8 cellular contexts compared by ENCODE assay signal in genomic region chr3:27681249-27681748, GRCh38. TPM values are rescaled to one million over a fixed set of nuclear protein-coding genes. Genes with fewer than 3 reads are reported as not detected.
DNase-seq lines count a peak whose midpoint lies in the region; ATAC-seq, FAIRE-seq and TF ChIP-seq lines count a peak whose summit lies in the region.

No MANE protein-coding gene starts in this region.

- peaks cover 2% of the 10 kb centered on the region for H3K27me3 Mint-ChIP-seq in activated T-cell treated with anti-CD3 and anti-CD28 coated beads, Interleukin-2, amount 50 U/mL, for 4 hours (ENCODE audit: low read depth)
- peaks cover 8% of the 10 kb centered on the region for H3K27me3 Mint-ChIP-seq in brain

- peak; percentile 75 for FAIRE-seq in RCC 7860 (lab: Jason Lieb, UNC)

- no peak overlapping the region for H3K9ac ChIP-seq in iPS-15b (ENCODE audit: low read depth, low read length)

- H3K27me3 ChIP-seq in iPS-15b (ENCODE audit: control insufficient read depth, insufficient read depth, low read length) = no peaks in the 10 kb centered on the region

- H3K36me3 ChIP-seq in iPS-15b (ENCODE audit: control insufficient read depth, insufficient read depth, low read length) = no peaks in the 10 kb centered on the region

- peak overlapping the region; percentile 67 for H3K4me3 Mint-ChIP-seq in activated T-cell treated with anti-CD3 and anti-CD28 coated beads, Interleukin-2, amount 50 U/mL, for 4 hours
- peak overlapping the region in 4 of 5 experiments; percentile 36 to 75 (median 45) for H3K4me3 Mint-ChIP-seq in brain

- H3K4me1 Mint-ChIP-seq in activated T-cell treated with anti-CD3 and anti-CD28 coated beads, Interleukin-2, amount 50 U/mL, for 4 hours (ENCODE audit: low read depth) = peaks cover 14% of the 10 kb centered on the region
- H3K4me1 Mint-ChIP-seq in brain = peaks cover 10% of the 10 kb centered on the region

- H3K36me3 Mint-ChIP-seq in activated T-cell treated with anti-CD3 and anti-CD28 coated beads, Interleukin-2, amount 50 U/mL, for 4 hours (ENCODE audit: insufficient read depth) = no peaks in the 10 kb centered on the region
- H3K36me3 Mint-ChIP-seq in brain = no peaks in the 10 kb centered on the region

- peaks cover 4% of the 10 kb centered on the region for H3K4me1 ChIP-seq in iPS-15b (ENCODE audit: control insufficient read depth, insufficient read depth, low read length)

- peak overlapping the region in 3 of 5 experiments; percentile 10 to 83 (median 56) for H3K27ac Mint-ChIP-seq in brain

- no peaks in the 10 kb centered on the region for H3K9me3 Mint-ChIP-seq in activated T-cell treated with anti-CD3 and anti-CD28 coated beads, Interleukin-2, amount 50 U/mL, for 4 hours
- no peaks in the 10 kb centered on the region for H3K9me3 Mint-ChIP-seq in brain

- peak overlapping the region; percentile 6 for H3K4me3 ChIP-seq in iPS-15b (ENCODE audit: low read depth, low read length)

- no peaks in the 10 kb centered on the region for H3K9me3 ChIP-seq in iPS-15b (ENCODE audit: control insufficient read depth, insufficient read depth, low read length)

- TF ChIP-seq CTCF in brain (conservative IDR thresholded peaks at IDR 0.05) = peak; percentile 86

- peak; percentile 18 for DNase-seq in activated T-cell treated with anti-CD3 and anti-CD28 coated beads, Interleukin-2, amount 50 U/mL, for 4 hours
- DNase-seq in activated T-cell treated with anti-CD3 and anti-CD28 coated beads for 4 hours (no peak), HuH-7 (ENCODE audit: low spot score) (peak; percentile 55), RCC 7860 (ENCODE audit: low spot score) (peak; percentile 55), smooth muscle cell of the brain vasculature (ENCODE audit: low read depth, low spot score) (peak; percentile 60)

- peak; percentile 84 for ATAC-seq in activated T-cell treated with anti-CD3 and anti-CD28 coated beads, Interleukin-2, amount 50 U/mL, for 4 hours
- peak; percentile 82 for ATAC-seq in GM21717 (IDR thresholded peaks at IDR 0.05; ENCODE audit: unreplicated experiment)

RNA-seq across cellular contexts. Expression of gene EOMES, which starts 40.8 kb away (rescaled TPM):
- 1 to 10 TPM; 2.7 to 7.3 (median 6.1) TPM for total RNA-seq in activated T-cell treated with anti-CD3 and anti-CD28 coated beads, Interleukin-2, amount 50 U/mL, for 4 hours
- not detected for polyA plus RNA-seq in brain (ENCODE audit: insufficient read depth, low read depth, low replicate concordance)
